Comparison of ENCODE assay signal across 42 cellular contexts in the genomic region with DNA sequence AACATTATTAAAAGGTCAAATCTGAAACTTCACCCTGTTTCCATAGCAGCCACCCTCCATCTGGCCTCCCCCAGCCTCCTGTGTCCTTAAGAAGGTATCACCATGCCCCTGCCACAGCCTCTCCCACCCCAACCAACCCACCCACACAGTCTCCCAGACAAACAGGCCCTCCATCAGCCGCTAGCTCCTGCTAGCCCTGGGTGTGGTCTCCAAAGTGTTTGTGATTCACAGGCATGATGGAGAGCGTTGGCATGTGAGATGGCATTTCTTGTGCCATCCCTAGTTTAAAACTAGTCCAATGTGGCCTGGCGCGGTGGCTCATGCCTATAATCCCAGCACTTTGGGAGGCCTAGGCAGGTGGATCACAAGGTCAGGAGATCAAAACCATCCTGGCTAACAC. TPM values are rescaled to one million over a fixed set of nuclear protein-coding genes. Genes with fewer than 3 reads are reported as not detected.
"Had no signal": no experiment of that assay in that cellular context is flagged by ENCODE, and none has a peak within 500 bp of the region (broad histone marks: within the 10 kb centered on the region; RNA-seq: fewer than 3 reads in every experiment).

No MANE protein-coding gene starts in this region.

- H3K4me3 Mint-ChIP-seq: activated naive CD4-positive, alpha-beta T cell treated with anti-CD3 and anti-CD28 coated beads for 36 hours; activated naive CD4-positive, alpha-beta T cell treated with anti-CD3 and anti-CD28 coated beads, Interleukin-2, amount 10 ng/mL, durations not matched to agents 7 days and 5 days; activated naive CD4-positive, alpha-beta T cell treated with anti-CD3 and anti-CD28 coated beads, Interleukin-2, amount 50 U/mL, for 24 hours; activated naive CD8-positive, alpha-beta T cell; activated naive CD8-positive, alpha-beta T cell treated with anti-CD3 and anti-CD28 coated beads for 36 hours; activated naive CD8-positive, alpha-beta T cell treated with anti-CD3 and anti-CD28 coated beads, Interleukin-2, amount 10 ng/mL, durations not matched to agents 7 days and 5 days; activated naive CD8-positive, alpha-beta T cell treated with anti-CD3 and anti-CD28 coated beads, Interleukin-2, amount 50 U/mL, for 24 hours; activated T-cell treated with anti-CD3 and anti-CD28 coated beads, Interleukin-2, amount 50 U/mL, for 24 hours; activated T-cell treated with anti-CD3 and anti-CD28 coated beads, Interleukin-2, amount 50 U/mL, for 4 hours; activated T-cell treated with anti-CD3 and anti-CD28 coated beads, Interleukin-2, amount 50 U/mL, for 72 hours; activated T-helper 1 cell treated with anti-CD3 and anti-CD28 coated beads, Interleukin-12 subunit alpha, Interleukin-12 subunit beta, Interleukin-2, Interleukin-4 antibody, amounts not matched to agents 30 ng/mL and 10 ng/mL and 1 ng/mL, durations not matched to agents 14 hours and 24 hours and 36 hours; activated T-helper 17 cell treated with anti-CD3 and anti-CD28 coated beads, Interleukin-2, amount 50 U/mL, for 72 hours; brain; central memory CD8-positive, alpha-beta T cell had no signal

- H3K36me3 Mint-ChIP-seq: activated naive CD4-positive, alpha-beta T cell treated with anti-CD3 and anti-CD28 coated beads, Interleukin-2, amount 10 ng/mL, durations not matched to agents 7 days and 5 days; activated naive CD4-positive, alpha-beta T cell treated with anti-CD3 and anti-CD28 coated beads, Interleukin-2, amount 50 U/mL, for 24 hours; activated naive CD4-positive, alpha-beta T cell treated with anti-CD3 and anti-CD28 coated beads, Interleukin-2, amount 50 U/mL, for 72 hours; activated naive CD8-positive, alpha-beta T cell; activated naive CD8-positive, alpha-beta T cell treated with anti-CD3 and anti-CD28 coated beads for 36 hours; activated naive CD8-positive, alpha-beta T cell treated with anti-CD3 and anti-CD28 coated beads, Interleukin-2, amount 10 ng/mL, durations not matched to agents 7 days and 5 days; brain had no signal

- H3K36me3 ChIP-seq: adrenal gland, ascending aorta, brain microvascular endothelial cell, breast epithelium, cardiac muscle cell had no signal

- H3K27ac Mint-ChIP-seq: activated naive CD4-positive, alpha-beta T cell treated with anti-CD3 and anti-CD28 coated beads for 36 hours; activated naive CD4-positive, alpha-beta T cell treated with anti-CD3 and anti-CD28 coated beads, Interleukin-2, amount 10 ng/mL, durations not matched to agents 7 days and 5 days; activated naive CD4-positive, alpha-beta T cell treated with anti-CD3 and anti-CD28 coated beads, Interleukin-2, amount 50 U/mL, for 24 hours; activated naive CD4-positive, alpha-beta T cell treated with anti-CD3 and anti-CD28 coated beads, Interleukin-2, amount 50 U/mL, for 72 hours; activated naive CD8-positive, alpha-beta T cell; activated naive CD8-positive, alpha-beta T cell treated with anti-CD3 and anti-CD28 coated beads for 36 hours; activated naive CD8-positive, alpha-beta T cell treated with anti-CD3 and anti-CD28 coated beads, Interleukin-2, amount 10 ng/mL, durations not matched to agents 7 days and 5 days; activated naive CD8-positive, alpha-beta T cell treated with anti-CD3 and anti-CD28 coated beads, Interleukin-2, amount 50 U/mL, for 24 hours; activated T-cell treated with anti-CD3 and anti-CD28 coated beads, Interleukin-2, amount 50 U/mL, for 24 hours; activated T-cell treated with anti-CD3 and anti-CD28 coated beads, Interleukin-2, amount 50 U/mL, for 72 hours; activated T-helper 1 cell treated with anti-CD3 and anti-CD28 coated beads, Interleukin-12 subunit alpha, Interleukin-12 subunit beta, Interleukin-2, Interleukin-4 antibody, amounts not matched to agents 30 ng/mL and 10 ng/mL and 1 ng/mL, durations not matched to agents 14 hours and 24 hours and 36 hours; activated T-helper 17 cell treated with anti-CD3 and anti-CD28 coated beads, Interleukin-2, amount 50 U/mL, for 72 hours; activated T-helper 2 cell treated with anti-CD3 and anti-CD28 coated beads, Interferon-gamma antibody, Interleukin-2, Interleukin-4, amounts not matched to agents 10 μg/mL and 5 μg/mL and 100 μg/mL, durations not matched to agents 14 hours and 24 hours and 36 hours; brain had no signal

- H3K4me1 Mint-ChIP-seq: activated naive CD4-positive, alpha-beta T cell treated with anti-CD3 and anti-CD28 coated beads, Interleukin-2, amount 10 ng/mL, durations not matched to agents 7 days and 5 days; activated naive CD4-positive, alpha-beta T cell treated with anti-CD3 and anti-CD28 coated beads, Interleukin-2, amount 50 U/mL, for 24 hours; activated naive CD8-positive, alpha-beta T cell treated with anti-CD3 and anti-CD28 coated beads for 36 hours; activated naive CD8-positive, alpha-beta T cell treated with anti-CD3 and anti-CD28 coated beads, Interleukin-2, amount 10 ng/mL, durations not matched to agents 7 days and 5 days; activated naive CD8-positive, alpha-beta T cell treated with anti-CD3 and anti-CD28 coated beads, Interleukin-2, amount 50 U/mL, for 24 hours; activated T-helper 17 cell treated with anti-CD3 and anti-CD28 coated beads, Interleukin-2, amount 50 U/mL, for 72 hours; central memory CD8-positive, alpha-beta T cell had no signal

- DNase-seq: activated effector memory CD4-positive, alpha-beta T cell treated with anti-CD3 and anti-CD28 coated beads, Interleukin-2, amount 50 U/mL, for 16 hours; activated effector memory CD4-positive, alpha-beta T cell treated with Interleukin-2 at 50 U/mL for 16 hours; activated gamma-delta T cell; activated gamma-delta T cell treated with Interleukin-2 at 50 U/mL for 16 hours; activated naive CD4-positive, alpha-beta T cell; activated naive CD4-positive, alpha-beta T cell treated with anti-CD3 and anti-CD28 coated beads for 36 hours; activated naive CD4-positive, alpha-beta T cell treated with anti-CD3 and anti-CD28 coated beads, Interleukin-2, amount 10 ng/mL, durations not matched to agents 7 days and 5 days; activated naive CD4-positive, alpha-beta T cell treated with anti-CD3 and anti-CD28 coated beads, Interleukin-2, amount 50 U/mL, for 16 hours; activated naive CD4-positive, alpha-beta T cell treated with Interleukin-2 at 50 U/mL for 16 hours; activated naive CD8-positive, alpha-beta T cell treated with anti-CD3 and anti-CD28 coated beads for 36 hours; activated naive CD8-positive, alpha-beta T cell treated with anti-CD3 and anti-CD28 coated beads, Interleukin-2, amount 10 ng/mL, durations not matched to agents 7 days and 5 days; activated naive CD8-positive, alpha-beta T cell treated with anti-CD3 and anti-CD28 coated beads, Interleukin-2, amount 50 U/mL, for 24 hours; activated T-cell treated with anti-CD3 and anti-CD28 coated beads, Interleukin-2, amount 50 U/mL, for 1 hour; activated T-cell treated with anti-CD3 and anti-CD28 coated beads, Interleukin-2, amount 50 U/mL, for 24 hours; activated T-cell treated with anti-CD3 and anti-CD28 coated beads, Interleukin-2, amount 50 U/mL, for 4 hours; activated T-cell treated with anti-CD3 and anti-CD28 coated beads, Interleukin-2, amount 50 U/mL, for 48 hours; activated T-cell treated with anti-CD3 and anti-CD28 coated beads, Interleukin-2, amount 50 U/mL, for 72 hours; amniotic stem cell; amygdala; anterior cingulate cortex; aorta; body of pancreas; brain microvascular endothelial cell; caudate nucleus; central memory CD4-positive, alpha-beta T cell; cerebellar nuclear complex had no signal

- H3K4me1 ChIP-seq: adrenal gland, ascending aorta, body of pancreas, breast epithelium had no signal

- H3K9me3 ChIP-seq: adrenal gland, ascending aorta, body of pancreas, breast epithelium had no signal

- H3K27me3 ChIP-seq: ascending aorta, body of pancreas, brain microvascular endothelial cell, breast epithelium, cardiac muscle cell had no signal

- H3K9me3 Mint-ChIP-seq: activated naive CD4-positive, alpha-beta T cell treated with anti-CD3 and anti-CD28 coated beads, Interleukin-2, amount 10 ng/mL, durations not matched to agents 7 days and 5 days; activated T-helper 1 cell treated with anti-CD3 and anti-CD28 coated beads, Interleukin-12 subunit alpha, Interleukin-12 subunit beta, Interleukin-2, Interleukin-4 antibody, amounts not matched to agents 30 ng/mL and 10 ng/mL and 1 ng/mL, durations not matched to agents 14 hours and 24 hours and 36 hours; activated T-helper 17 cell treated with anti-CD3 and anti-CD28 coated beads, Interleukin-2, amount 50 U/mL, for 72 hours; central memory CD8-positive, alpha-beta T cell had no signal

- H3K27ac ChIP-seq: adrenal gland, ascending aorta, body of pancreas, brain microvascular endothelial cell, breast epithelium, cardiac muscle cell had no signal

- H3K4me3 ChIP-seq: adrenal gland, ascending aorta, body of pancreas, breast epithelium, cardiac muscle cell had no signal

RNA-seq across cellular contexts. Expression of gene GPR45, which starts 44.9 kb away (rescaled TPM):
- total RNA-seq: activated naive CD4-positive, alpha-beta T cell treated with anti-CD3 and anti-CD28 coated beads for 36 hours; activated naive CD4-positive, alpha-beta T cell treated with anti-CD3 and anti-CD28 coated beads, Interleukin-2, amount 50 U/mL, for 72 hours; activated naive CD8-positive, alpha-beta T cell treated with anti-CD3 and anti-CD28 coated beads for 36 hours; activated naive CD8-positive, alpha-beta T cell treated with anti-CD3 and anti-CD28 coated beads, Interleukin-2, amount 10 ng/mL, durations not matched to agents 7 days and 5 days; activated T-cell treated with anti-CD3 and anti-CD28 coated beads, Interleukin-2, amount 50 U/mL, for 4 hours; activated T-cell treated with anti-CD3 and anti-CD28 coated beads, Interleukin-2, amount 50 U/mL, for 72 hours; activated T-helper 1 cell treated with anti-CD3 and anti-CD28 coated beads, Interleukin-12 subunit alpha, Interleukin-12 subunit beta, Interleukin-2, Interleukin-4 antibody, amounts not matched to agents 30 ng/mL and 10 ng/mL and 1 ng/mL, durations not matched to agents 14 hours and 24 hours and 36 hours; activated T-helper 17 cell treated with anti-CD3 and anti-CD28 coated beads, Interleukin-2, amount 50 U/mL, for 72 hours; activated T-helper 2 cell treated with anti-CD3 and anti-CD28 coated beads, Interferon-gamma antibody, Interleukin-2, Interleukin-4, amounts not matched to agents 10 μg/mL and 5 μg/mL and 100 μg/mL, durations not matched to agents 14 hours and 24 hours and 36 hours; aorta; ascending aorta; astrocyte; body of pancreas; breast epithelium; bronchial epithelial cell; cardiac muscle cell; cardiac septum; chondrocyte had no signal
